Comparison of ENCODE assay signal across 20 cellular contexts in the genomic region with DNA sequence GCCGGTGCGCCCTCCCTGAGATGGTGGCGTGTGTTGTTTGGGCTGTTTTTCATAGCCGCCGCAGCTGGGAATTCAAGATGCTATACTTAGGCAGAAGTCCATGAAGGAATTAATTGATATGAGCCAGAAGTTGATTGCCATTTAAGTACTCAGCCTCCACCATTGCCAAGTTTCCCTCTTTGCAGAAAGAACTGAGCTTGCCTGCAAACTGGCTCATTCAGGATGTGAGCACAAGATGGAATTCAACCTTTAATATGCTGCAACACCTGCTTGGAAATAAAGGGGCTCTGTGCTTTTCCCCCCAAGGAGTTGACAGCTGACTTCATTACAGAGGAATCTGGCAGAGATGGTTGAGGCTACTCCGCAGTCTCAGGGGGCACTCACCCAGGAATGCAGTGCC.
A peak's percentile ranks its signal among the peaks of the same experiment; 100 is the strongest.
DNase-seq lines count a peak whose midpoint lies in the region; ATAC-seq, FAIRE-seq and TF ChIP-seq lines count a peak whose summit lies in the region.
"Had no signal": no experiment of that assay in that cellular context is flagged by ENCODE, and none has a peak within 500 bp of the region (broad histone marks: within the 10 kb centered on the region; RNA-seq: fewer than 3 reads in every experiment).

No MANE protein-coding gene starts in this region.

- H3K4me1 ChIP-seq in Peyer's patch (no peaks in the 10 kb centered on the region), small intestine (ENCODE audit: control insufficient read depth in 2 of 2, insufficient read depth in 1 of 2, low read depth in 1 of 2, low read length in 1 of 2) (no peaks in the 10 kb centered on the region)

- H3K4me3 ChIP-seq in Peyer's patch (no peak overlapping the region), small intestine (ENCODE audit: low read depth in 1 of 2, low read length in 2 of 2) (no peak overlapping the region)
- H3K4me3 ChIP-seq: BLaER1 treated with 17β-estradiol and CSF1 and Interleukin-3, amounts not matched to agents 10 nM and 100 nM; K562 had no signal

- no peak for TF ChIP-seq POLR2A in Peyer's patch (IDR thresholded peaks at IDR 0.05)

- H3K27ac ChIP-seq in Peyer's patch = no peak overlapping the region
- no peak overlapping the region for H3K27ac ChIP-seq in small intestine (ENCODE audit: low read depth in 1 of 2, low read length in 1 of 2)
- H3K27ac ChIP-seq: BLaER1 treated with 17β-estradiol and CSF1 and Interleukin-3, amounts not matched to agents 10 nM and 100 nM had no signal

- ATAC-seq in HG02588 (IDR thresholded peaks at IDR 0.05; ENCODE audit: unreplicated experiment) = no peak
- ATAC-seq: CD8-positive, alpha-beta T cell; HCT116; K562; PC-3 had no signal

- H3K36me3 ChIP-seq in Peyer's patch = no peaks in the 10 kb centered on the region
- no peaks in the 10 kb centered on the region for H3K36me3 ChIP-seq in small intestine (ENCODE audit: control insufficient read depth in 2 of 2, insufficient read depth in 2 of 2, low read length in 2 of 2)
- H3K36me3 ChIP-seq: BLaER1 treated with 17β-estradiol and CSF1 and Interleukin-3, amounts not matched to agents 10 nM and 100 nM had no signal

- DNase-seq in NCI-H2171 treated with DMSO at 0.1 percent for 48 hours (lab: John Stamatoyannopoulos, UW) (peak; percentile 21), NCI-H2171 (lab: John Stamatoyannopoulos, UW) (no peak), NCI-H446 treated with DMSO at 0.1 percent for 48 hours (lab: John Stamatoyannopoulos, UW) (peak; percentile 84), kidney tubule cell (ENCODE audit: low spot score) (peak; percentile 8), urothelium cell line (ENCODE audit: low spot score) (peak; percentile 4), Peyer's patch (no peak), small intestine (no peak)
- DNase-seq: Calu3; CD8-positive, alpha-beta T cell; GOT3; NCI-H1417 treated with DMSO at 0.1 percent for 48 hours; NCI-H1930; NCI-H510A; NCI-H774; PC-3 had no signal

- TF ChIP-seq CTCF in Peyer's patch (IDR thresholded peaks at IDR 0.05) = no peak

- FAIRE-seq in urothelium cell line (lab: Jason Lieb, UNC) = no peak
- no peak for FAIRE-seq in small intestine (lab: Jason Lieb, UNC)
- FAIRE-seq: A204.1, K562 had no signal

- 80 to 91% (median 82%) methylated on average over 6 of the region's 6 CpGs for WGBS in small intestine, 3 donors

- H3K27me3 ChIP-seq in Peyer's patch (no peaks in the 10 kb centered on the region), small intestine (ENCODE audit: control insufficient read depth in 2 of 2, insufficient read depth in 2 of 2, low read length in 2 of 2) (no peaks in the 10 kb centered on the region)
- H3K27me3 ChIP-seq: BLaER1 treated with 17β-estradiol and CSF1 and Interleukin-3, amounts not matched to agents 10 nM and 100 nM had no signal

- no peaks in the 10 kb centered on the region for H3K9me3 ChIP-seq in Peyer's patch
- H3K9me3 ChIP-seq in small intestine (ENCODE audit: control insufficient read depth, low read depth) = no peaks in the 10 kb centered on the region
- H3K9me3 ChIP-seq: BLaER1 treated with 17β-estradiol and CSF1 and Interleukin-3, amounts not matched to agents 10 nM and 100 nM had no signal

Comparison
In these comparisons a context has a peak if more than half of its experiments do, and no peak if none do; other contexts are left out.
1. DNase-seq: peak in NCI-H2171 treated with DMSO at 0.1 percent for 48 hours (single experiment), NCI-H446 treated with DMSO at 0.1 percent for 48 hours (single experiment), kidney tubule cell (single experiment) and urothelium cell line (single experiment); none in NCI-H2171 (single experiment), Peyer's patch (0 of 3) and small intestine (single experiment).